7 cellular contexts compared by ENCODE assay signal in the genomic region with DNA sequence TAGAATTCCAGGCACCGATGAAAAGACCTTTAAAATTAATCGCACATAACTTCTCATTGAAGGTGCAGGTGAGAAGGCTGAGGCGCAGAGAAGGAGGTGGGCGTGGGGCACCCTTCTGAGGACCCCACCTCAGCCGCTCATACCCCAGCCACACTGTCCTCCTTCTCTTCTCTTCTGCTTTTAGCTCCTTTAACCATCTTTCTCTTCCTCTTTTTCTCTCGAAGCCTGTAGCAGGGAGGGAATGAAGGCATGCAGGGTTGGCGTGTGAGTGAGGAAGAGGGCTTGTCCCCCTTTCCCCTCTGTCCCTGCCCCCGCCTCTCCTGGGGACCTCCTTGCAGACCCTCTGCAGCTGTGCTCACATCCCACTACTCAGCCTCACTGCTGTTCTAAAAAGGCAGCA.
"Had no signal": no experiment of that assay in that cellular context is flagged by ENCODE, and none has a peak within 500 bp of the region (broad histone marks: within the 10 kb centered on the region; RNA-seq: fewer than 3 reads in every experiment).

No MANE protein-coding gene starts in this region.

- DNase-seq: cortex of kidney had no signal

- H3K27ac Mint-ChIP-seq: activated naive CD4-positive, alpha-beta T cell treated with anti-CD3 and anti-CD28 coated beads, Interleukin-2, amount 50 U/mL, for 24 hours; activated T-helper 1 cell treated with anti-CD3 and anti-CD28 coated beads, Interleukin-12 subunit alpha, Interleukin-12 subunit beta, Interleukin-2, Interleukin-4 antibody, amounts not matched to agents 30 ng/mL and 10 ng/mL and 1 ng/mL, durations not matched to agents 14 hours and 24 hours and 36 hours; nephron; stimulated activated naive CD8-positive, alpha-beta T cell treated with anti-CD3 and anti-CD28 coated beads, Interleukin-15, Interleukin-2, amounts not matched to agents 100 ng/mL and 50 ng/mL, for 24 hours had no signal

- H3K4me3 Mint-ChIP-seq: activated CD8-positive, alpha-beta T cell treated with anti-CD3 and anti-CD28 coated beads, Interleukin-2, amount 10 ng/mL, durations not matched to agents 7 days and 5 days; activated T-helper 1 cell treated with anti-CD3 and anti-CD28 coated beads, Interleukin-12 subunit alpha, Interleukin-12 subunit beta, Interleukin-2, Interleukin-4 antibody, amounts not matched to agents 30 ng/mL and 10 ng/mL and 1 ng/mL, durations not matched to agents 14 hours and 24 hours and 36 hours; nephron had no signal

- H3K4me1 Mint-ChIP-seq: nephron had no signal

- H3K9me3 Mint-ChIP-seq: activated CD4-positive, alpha-beta T cell treated with anti-CD3 and anti-CD28 coated beads, Interleukin-2, amount 10 ng/mL, durations not matched to agents 7 days and 5 days; activated naive CD4-positive, alpha-beta T cell treated with anti-CD3 and anti-CD28 coated beads, Interleukin-2, amount 50 U/mL, for 24 hours; activated T-helper 1 cell treated with anti-CD3 and anti-CD28 coated beads, Interleukin-12 subunit alpha, Interleukin-12 subunit beta, Interleukin-2, Interleukin-4 antibody, amounts not matched to agents 30 ng/mL and 10 ng/mL and 1 ng/mL, durations not matched to agents 14 hours and 24 hours and 36 hours; nephron; stimulated activated naive CD8-positive, alpha-beta T cell treated with anti-CD3 and anti-CD28 coated beads, Interleukin-15, Interleukin-2, amounts not matched to agents 100 ng/mL and 50 ng/mL, for 24 hours had no signal

- H3K36me3 Mint-ChIP-seq: activated naive CD4-positive, alpha-beta T cell treated with anti-CD3 and anti-CD28 coated beads, Interleukin-2, amount 50 U/mL, for 24 hours had no signal
